9 cellular contexts compared by ENCODE assay signal in genomic region chr3:27360113-27361078, GRCh38. TPM values are rescaled to one million over a fixed set of nuclear protein-coding genes. Genes with fewer than 3 reads are reported as not detected.
DNase-seq lines count a peak whose midpoint lies in the region; ATAC-seq and TF ChIP-seq lines count a peak whose summit lies in the region.
"Had no signal": no experiment of that assay in that cellular context is flagged by ENCODE, and none has a peak within 500 bp of the region (broad histone marks: within the 10 kb centered on the region; RNA-seq: fewer than 3 reads in every experiment).

No MANE protein-coding gene starts in this region.

- no peaks in the 10 kb centered on the region for H3F3A ChIP-seq in OCI-LY1 (ENCODE audit: insufficient read depth, low read length)

- H2AFZ ChIP-seq in OCI-LY1 (ENCODE audit: low read length), result no peak overlapping the region

- H3K36me3 ChIP-seq in OCI-LY1 (ENCODE audit: insufficient read depth, low read length) (no peaks in the 10 kb centered on the region), liver (ENCODE audit: control insufficient read depth in 4 of 4, insufficient read depth in 3 of 4, low read depth in 1 of 4, low read length in 3 of 4) (no peaks in the 10 kb centered on the region), H7 (replicated peaks; ENCODE audit: control insufficient read depth, insufficient read depth, low read length) (no peaks in the 10 kb centered on the region)

- ATAC-seq in GM19025 (IDR thresholded peaks at IDR 0.05; ENCODE audit: low read depth, unreplicated experiment), result peak; percentile 43
- peak; percentile 45 for ATAC-seq in HG03135 (IDR thresholded peaks at IDR 0.05; ENCODE audit: unreplicated experiment)
- no peak for ATAC-seq in HG02623 (IDR thresholded peaks at IDR 0.05; ENCODE audit: unreplicated experiment)

- 34% methylated on average over 7 of the region's 7 CpGs for WGBS in liver

- H3K9me3 ChIP-seq in OCI-LY1 (ENCODE audit: low read length) (no peaks in the 10 kb centered on the region), liver (ENCODE audit: control insufficient read depth in 4 of 4, low read length in 3 of 4) (no peaks in the 10 kb centered on the region)

- H3K4me2 ChIP-seq in OCI-LY1 (ENCODE audit: low read length), result peak overlapping the region; percentile 43

- H3K27me3 ChIP-seq in OCI-LY1 (ENCODE audit: insufficient read depth, low read length) (no peaks in the 10 kb centered on the region), liver (ENCODE audit: control insufficient read depth in 4 of 4, insufficient read depth in 4 of 4, low read length in 3 of 4) (no peaks in the 10 kb centered on the region), H7 (ENCODE audit: control insufficient read depth, insufficient read depth, low read length) (no peaks in the 10 kb centered on the region)

- DNase-seq in GM19238 (ENCODE audit: insufficient read length, low spot score) (no peak), MV-4-11 (lab: John Stamatoyannopoulos, UW) (no peak), H7 (no peak)

- no peaks in the 10 kb centered on the region for H3K79me2 ChIP-seq in OCI-LY1 (ENCODE audit: insufficient read depth, low read length)

- H3K4me1 ChIP-seq in OCI-LY1 (ENCODE audit: insufficient read depth, low read length, severe bottlenecking), result peaks cover 34% of the 10 kb centered on the region
- H3K4me1 ChIP-seq in liver (ENCODE audit: control insufficient read depth in 4 of 4, insufficient read depth in 4 of 4, low read length in 3 of 4), result peaks cover 5 to 27% (median 21%) of the 10 kb centered on the region in 4 donors

- no peaks in the 10 kb centered on the region for H4K20me1 ChIP-seq in OCI-LY1 (ENCODE audit: insufficient read depth, low read length)

- TF ChIP-seq RAD21 in liver (IDR thresholded peaks at IDR 0.05), result peak; percentile 19 to 40

- TF ChIP-seq CTCF in OCI-LY1 (IDR thresholded peaks at IDR 0.05; ENCODE audit: low read length) (no peak), liver (IDR thresholded peaks at IDR 0.05; ENCODE audit: low read depth, low read length, missing input control) (no peak)

- H3K4me3 ChIP-seq in OCI-LY1 (ENCODE audit: low read depth, low read length, poor library complexity, severe bottlenecking) (peak overlapping the region; percentile 5), liver (ENCODE audit: low read depth in 1 of 3, low read length in 3 of 3) (no peak overlapping the region), H7 (ENCODE audit: insufficient read depth, low read depth, low read length) (no peak overlapping the region)
- H3K4me3 ChIP-seq: SK-N-MC had no signal

- H3K9me2 ChIP-seq in OCI-LY1 (ENCODE audit: low read depth, low read length), result no peaks in the 10 kb centered on the region

- H3K27ac ChIP-seq in OCI-LY1 (ENCODE audit: low read depth, low read length, poor library complexity, severe bottlenecking), result peak overlapping the region; percentile 53
- peak overlapping the region; percentile 49 to 66 for H3K27ac ChIP-seq in liver (ENCODE audit: low read depth in 1 of 2, low read length in 2 of 2)
- H3K27ac ChIP-seq: SK-N-MC had no signal

- H3K9ac ChIP-seq in OCI-LY1 (ENCODE audit: low read length), result no peak overlapping the region; the same call in 1 of the 2 replicates
- peak overlapping the region in 1 of 2 donors; percentile 12 for H3K9ac ChIP-seq in liver (ENCODE audit: low read depth in 1 of 2, low read length in 2 of 2)

TF ChIP-seq in liver, 16 proteins besides CTCF, POLR2A, EP300 and RAD21:
- TF ChIP-seq GABPA (IDR thresholded peaks at IDR 0.05 in 1 of 2, conservative IDR thresholded peaks at IDR 0.05 in 1 of 2) (no peak), NR2F2 (IDR thresholded peaks at IDR 0.05) (peak; percentile 75), HNF4A (conservative IDR thresholded peaks at IDR 0.05) (peak; percentile 93 to 95), FOXA1 (IDR thresholded peaks at IDR 0.05) (peak; percentile 97), FOXA2 (IDR thresholded peaks at IDR 0.05) (peak; percentile 100), SP1 (IDR thresholded peaks at IDR 0.05) (peak; percentile 83), JUND (IDR thresholded peaks at IDR 0.05) (peak; percentile 66 to 67), EGR1 (IDR thresholded peaks at IDR 0.05; ENCODE audit: low read depth in 2 of 2) (no peak), HNF4G (IDR thresholded peaks at IDR 0.05) (peak; percentile 57), RXRA (IDR thresholded peaks at IDR 0.05) (peak; percentile 76 to 80), YY1 (IDR thresholded peaks at IDR 0.05) (peak; percentile 64), REST (IDR thresholded peaks at IDR 0.05) (peak; percentile 51), MAX (IDR thresholded peaks at IDR 0.05) (peak; percentile 60), TAF1 (conservative IDR thresholded peaks at IDR 0.05) (no peak), ATF3 (IDR thresholded peaks at IDR 0.05) (peak; percentile 68)
- TF ChIP-seq, protein P1, sequence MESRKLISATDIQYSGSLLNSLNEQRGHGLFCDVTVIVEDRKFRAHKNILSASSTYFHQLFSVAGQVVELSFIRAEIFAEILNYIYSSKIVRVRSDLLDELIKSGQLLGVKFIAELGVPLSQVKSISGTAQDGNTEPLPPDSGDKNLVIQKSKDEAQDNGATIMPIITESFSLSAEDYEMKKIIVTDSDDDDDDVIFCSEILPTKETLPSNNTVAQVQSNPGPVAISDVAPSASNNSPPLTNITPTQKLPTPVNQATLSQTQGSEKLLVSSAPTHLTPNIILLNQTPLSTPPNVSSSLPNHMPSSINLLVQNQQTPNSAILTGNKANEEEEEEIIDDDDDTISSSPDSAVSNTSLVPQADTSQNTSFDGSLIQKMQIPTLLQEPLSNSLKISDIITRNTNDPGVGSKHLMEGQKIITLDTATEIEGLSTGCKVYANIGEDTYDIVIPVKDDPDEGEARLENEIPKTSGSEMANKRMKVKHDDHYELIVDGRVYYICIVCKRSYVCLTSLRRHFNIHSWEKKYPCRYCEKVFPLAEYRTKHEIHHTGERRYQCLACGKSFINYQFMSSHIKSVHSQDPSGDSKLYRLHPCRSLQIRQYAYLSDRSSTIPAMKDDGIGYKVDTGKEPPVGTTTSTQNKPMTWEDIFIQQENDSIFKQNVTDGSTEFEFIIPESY (IDR thresholded peaks at IDR 0.05), result peak; percentile 65
TF ChIP-seq in liver: peak in this region for 13.

RNA-seq across cellular contexts. Expression of gene NEK10, which starts 8.8 kb away (rescaled TPM):
- 1 to 10 TPM in 1 of 2 donors, under 1 TPM in 1; 0.70 to 2.1 TPM for total RNA-seq in liver
- polyA plus RNA-seq in liver, result under 1 TPM in 1 of 2 donors, not detected in 1; 0.23 TPM
- 0.03 and 0.30 TPM in 2 replicates for total RNA-seq in H7 (2014; rRNA removed; shearing (Covaris generic))
